In the genomic region with DNA sequence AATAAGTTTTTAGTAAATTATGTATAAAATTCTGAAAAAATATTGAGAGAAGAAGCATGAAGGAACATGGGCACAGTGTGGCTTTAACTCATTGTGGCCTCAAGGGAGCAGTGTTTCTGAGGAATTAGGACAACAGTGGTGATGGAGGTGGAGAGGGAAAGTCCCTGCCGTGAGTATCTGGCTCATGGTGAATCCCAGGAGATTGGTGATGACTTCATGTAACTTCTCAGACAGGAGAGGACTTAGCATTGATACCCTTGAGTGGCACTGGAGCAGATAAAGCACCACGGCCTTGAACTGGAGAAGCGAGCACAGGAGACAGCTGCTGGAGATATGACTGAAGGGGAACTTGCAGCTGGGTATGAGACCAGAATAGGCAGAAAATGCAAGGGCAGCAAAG, we compare ENCODE assay signal across 8 cellular contexts. TPM values are rescaled to one million over a fixed set of nuclear protein-coding genes. Genes with fewer than 3 reads are reported as not detected.
DNase-seq lines count a peak whose midpoint lies in the region; ATAC-seq and TF ChIP-seq lines count a peak whose summit lies in the region.

No MANE protein-coding gene starts in this region.

- ATAC-seq in HG02623 (IDR thresholded peaks at IDR 0.05; ENCODE audit: unreplicated experiment) (peak; percentile 84), HG03439 (IDR thresholded peaks at IDR 0.05; ENCODE audit: unreplicated experiment) (no peak), left colon (no peak)

- no peak overlapping the region for H3K4me3 Mint-ChIP-seq in nephron

- peaks cover 12% of the 10 kb centered on the region for H3K9me3 Mint-ChIP-seq in nephron

- TF ChIP-seq CTCF in nephron (IDR thresholded peaks at IDR 0.05; ENCODE audit: unreplicated experiment in 3 of 3), result peak; percentile 24 to 51 (median 36)

- no peaks in the 10 kb centered on the region for H3K36me3 Mint-ChIP-seq in nephron (ENCODE audit: low read depth)

- DNase-seq in DMS 273 (lab: John Stamatoyannopoulos, UW; ENCODE audit: unreplicated experiment), result peak; percentile 52
- no peak for DNase-seq in DMS 273 treated with DMSO at 0.1 percent for 48 hours (lab: John Stamatoyannopoulos, UW)
- DNase-seq in NCI-H1417 (lab: John Stamatoyannopoulos, UW), result peak in 2 of 3 experiments; percentile 37 to 68
- DNase-seq in amniotic stem cell (lab: John Stamatoyannopoulos, UW), result peak; percentile 50
- no peak for DNase-seq in left colon

- H3K27me3 Mint-ChIP-seq in nephron (ENCODE audit: low read depth), result peaks cover 3% of the 10 kb centered on the region

- no peak overlapping the region for H3K27ac Mint-ChIP-seq in nephron

- intact Hi-C loops in left colon (cut with DNase I, micrococcal nuclease), result no loop called here

- no peaks in the 10 kb centered on the region for H3K4me1 Mint-ChIP-seq in nephron

RNA-seq across cellular contexts. Expression of gene LRP1B, which starts 35.0 kb away (rescaled TPM):
- under 1 TPM; 0.09 to 0.59 TPM for total RNA-seq in left colon

Comparison
In these comparisons a context has a peak if more than half of its experiments do, and no peak if none do; other contexts are left out.
1. DNase-seq: peak in DMS 273 (single experiment), NCI-H1417 (2 of 3) and amniotic stem cell (single experiment); none in DMS 273 treated with DMSO at 0.1 percent for 48 hours (single experiment) and left colon (0 of 2).